ENCODE assay signal across 1 cellular context in the genomic region with DNA sequence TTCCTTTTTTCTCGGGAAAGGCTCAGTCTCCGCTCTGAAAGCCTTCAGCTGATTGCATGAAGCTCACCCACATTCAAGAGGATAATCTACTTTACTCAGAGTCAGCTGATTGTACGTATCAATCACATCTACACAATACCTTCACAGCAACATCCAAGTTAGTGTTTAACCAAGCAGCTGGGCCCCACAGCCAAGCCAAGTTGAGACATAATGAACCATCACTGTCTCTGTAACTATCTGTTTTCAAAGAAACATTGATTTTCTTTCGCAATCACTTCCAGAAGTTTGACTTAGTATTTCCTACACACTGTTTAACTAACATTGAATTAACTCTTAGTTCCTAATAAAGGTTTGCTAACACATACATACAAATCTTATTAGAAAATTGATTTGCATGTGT.
TF ChIP-seq lines count a peak whose summit lies in the region.

No MANE protein-coding gene starts in this region.

TF ChIP-seq in HepG2, 621 proteins besides CTCF, POLR2A, EP300 and RAD21 (continued from another document and continues in another):
- TF ChIP-seq, protein P1, sequence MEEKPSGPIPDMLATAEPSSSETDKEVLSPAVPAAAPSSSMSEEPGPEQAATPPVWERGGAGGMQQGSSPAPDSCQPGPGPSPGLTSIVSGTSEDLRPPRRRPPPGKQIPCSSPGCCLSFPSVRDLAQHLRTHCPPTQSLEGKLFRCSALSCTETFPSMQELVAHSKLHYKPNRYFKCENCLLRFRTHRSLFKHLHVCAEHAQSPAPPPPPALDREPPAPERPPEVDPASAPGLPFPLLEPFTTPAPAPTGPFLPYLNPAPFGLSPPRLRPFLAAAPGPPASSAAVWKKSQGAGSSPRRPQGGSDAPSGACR (CRISPR knock-in tag; IDR thresholded peaks at IDR 0.05) = no peak
- TF ChIP-seq SNRNP70 (IDR thresholded peaks at IDR 0.05; ENCODE audit: low read depth, low read length) (no peak), ISL2 (CRISPR knock-in tag; IDR thresholded peaks at IDR 0.05) (peak; percentile 87), ZBTB7B (CRISPR knock-in tag; IDR thresholded peaks at IDR 0.05) (peak; percentile 41; the same call in 1 of the 2 replicates), ZNF232 (CRISPR knock-in tag; IDR thresholded peaks at IDR 0.05; ENCODE audit: borderline replicate concordance) (peak; percentile 87), HNF1B (CRISPR knock-in tag; IDR thresholded peaks at IDR 0.05) (peak; percentile 80), E2F5 (CRISPR knock-in tag; conservative IDR thresholded peaks at IDR 0.05) (no peak), ZNF776 (CRISPR knock-in tag; IDR thresholded peaks at IDR 0.05) (no peak), ASH2L (IDR thresholded peaks at IDR 0.05; ENCODE audit: insufficient read length, low read depth, low read length) (peak; percentile 48), IKZF5 (CRISPR knock-in tag; IDR thresholded peaks at IDR 0.05) (peak; percentile 77; the same call in 1 of the 2 replicates), TOE1 (CRISPR knock-in tag; IDR thresholded peaks at IDR 0.05) (no peak), NAIF1 (CRISPR knock-in tag; IDR thresholded peaks at IDR 0.05; ENCODE audit: borderline replicate concordance) (peak; percentile 75; the same call in 1 of the 2 replicates), ZNF34 (CRISPR knock-in tag; IDR thresholded peaks at IDR 0.05; ENCODE audit: borderline replicate concordance) (no peak), ZFP41 (CRISPR knock-in tag; IDR thresholded peaks at IDR 0.05; ENCODE audit: borderline replicate concordance) (no peak), FOXK1 (CRISPR knock-in tag; IDR thresholded peaks at IDR 0.05; ENCODE audit: borderline replicate concordance, low read depth) (peak; percentile 80; the same call in 1 of the 2 replicates), SOX6 (IDR thresholded peaks at IDR 0.05) (no peak), SOX6 (CRISPR knock-in tag; IDR thresholded peaks at IDR 0.05) (peak; percentile 97), DMAP1 (CRISPR knock-in tag; IDR thresholded peaks at IDR 0.05) (no peak), TOPORS (CRISPR knock-in tag; IDR thresholded peaks at IDR 0.05) (0 out of 2 replicates have a peak, but pooled peaks have one; percentile 68), CEBPB (IDR thresholded peaks at IDR 0.05; ENCODE audit: borderline replicate concordance, low read depth, low read length) (peak; percentile 96), ZNF503 (CRISPR knock-in tag; IDR thresholded peaks at IDR 0.05) (peak; percentile 81), SKI (IDR thresholded peaks at IDR 0.05; ENCODE audit: partially characterized antibody) (peak; percentile 68), ADNP (CRISPR knock-in tag; IDR thresholded peaks at IDR 0.05) (no peak), NR1H2 (CRISPR knock-in tag; IDR thresholded peaks at IDR 0.05; ENCODE audit: borderline replicate concordance, low read depth) (no peak), ATF1 (CRISPR knock-in tag; IDR thresholded peaks at IDR 0.05) (peak; percentile 23; the same call in 1 of the 2 replicates), ARNT2 (CRISPR knock-in tag; IDR thresholded peaks at IDR 0.05; ENCODE audit: low read depth) (no peak), ZNF350 (CRISPR knock-in tag; IDR thresholded peaks at IDR 0.05; ENCODE audit: borderline replicate concordance, low read depth) (no peak), KDM5A (IDR thresholded peaks at IDR 0.05; ENCODE audit: borderline replicate concordance, low read length) (0 out of 2 replicates have a peak, but pooled peaks have one; percentile 10), HOXA5 (CRISPR knock-in tag; IDR thresholded peaks at IDR 0.05) (no peak), KDM3A (CRISPR knock-in tag; IDR thresholded peaks at IDR 0.05; ENCODE audit: low read depth) (0 out of 2 replicates have a peak, but pooled peaks have one; percentile 32), FOXO1 (CRISPR knock-in tag; IDR thresholded peaks at IDR 0.05) (peak; percentile 82), ZNF451 (CRISPR knock-in tag; IDR thresholded peaks at IDR 0.05) (no peak), ZSCAN31 (CRISPR knock-in tag; IDR thresholded peaks at IDR 0.05; ENCODE audit: low read depth) (peak; percentile 42; the same call in 1 of the 2 replicates), THAP11 (CRISPR knock-in tag; IDR thresholded peaks at IDR 0.05) (peak; percentile 65; the same call in 1 of the 2 replicates), ARNTL (CRISPR knock-in tag; IDR thresholded peaks at IDR 0.05) (0 out of 2 replicates have a peak, but pooled peaks have one; percentile 31), TCF7 (IDR thresholded peaks at IDR 0.05; ENCODE audit: low read depth) (peak; percentile 78), MEIS1 (CRISPR knock-in tag; IDR thresholded peaks at IDR 0.05; ENCODE audit: borderline replicate concordance) (peak; percentile 30; the same call in 1 of the 2 replicates), ELF4 (CRISPR knock-in tag; IDR thresholded peaks at IDR 0.05; ENCODE audit: borderline replicate concordance) (peak; percentile 48; the same call in 1 of the 2 replicates), HOXA3 (CRISPR knock-in tag; IDR thresholded peaks at IDR 0.05) (peak; percentile 58; the same call in 1 of the 2 replicates), AHDC1 (CRISPR knock-in tag; IDR thresholded peaks at IDR 0.05; ENCODE audit: borderline replicate concordance) (peak; percentile 41; the same call in 1 of the 2 replicates), MIER2 (CRISPR knock-in tag; IDR thresholded peaks at IDR 0.05) (peak; percentile 62; the same call in 1 of the 2 replicates)
- TF ChIP-seq, protein P2, sequence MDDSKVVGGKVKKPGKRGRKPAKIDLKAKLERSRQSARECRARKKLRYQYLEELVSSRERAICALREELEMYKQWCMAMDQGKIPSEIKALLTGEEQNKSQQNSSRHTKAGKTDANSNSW (CRISPR knock-in tag; IDR thresholded peaks at IDR 0.05; ENCODE audit: borderline replicate concordance) = no peak
- TF ChIP-seq, protein P3, sequence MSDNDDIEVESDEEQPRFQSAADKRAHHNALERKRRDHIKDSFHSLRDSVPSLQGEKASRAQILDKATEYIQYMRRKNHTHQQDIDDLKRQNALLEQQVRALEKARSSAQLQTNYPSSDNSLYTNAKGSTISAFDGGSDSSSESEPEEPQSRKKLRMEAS (IDR thresholded peaks at IDR 0.05) = peak; percentile 20; the same call in 1 of the 2 replicates
- TF ChIP-seq, protein P4, sequence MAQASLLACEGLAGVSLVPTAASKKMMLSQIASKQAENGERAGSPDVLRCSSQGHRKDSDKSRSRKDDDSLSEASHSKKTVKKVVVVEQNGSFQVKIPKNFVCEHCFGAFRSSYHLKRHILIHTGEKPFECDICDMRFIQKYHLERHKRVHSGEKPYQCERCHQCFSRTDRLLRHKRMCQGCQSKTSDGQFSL (CRISPR knock-in tag; IDR thresholded peaks at IDR 0.05) = no peak
- TF ChIP-seq, protein P5, sequence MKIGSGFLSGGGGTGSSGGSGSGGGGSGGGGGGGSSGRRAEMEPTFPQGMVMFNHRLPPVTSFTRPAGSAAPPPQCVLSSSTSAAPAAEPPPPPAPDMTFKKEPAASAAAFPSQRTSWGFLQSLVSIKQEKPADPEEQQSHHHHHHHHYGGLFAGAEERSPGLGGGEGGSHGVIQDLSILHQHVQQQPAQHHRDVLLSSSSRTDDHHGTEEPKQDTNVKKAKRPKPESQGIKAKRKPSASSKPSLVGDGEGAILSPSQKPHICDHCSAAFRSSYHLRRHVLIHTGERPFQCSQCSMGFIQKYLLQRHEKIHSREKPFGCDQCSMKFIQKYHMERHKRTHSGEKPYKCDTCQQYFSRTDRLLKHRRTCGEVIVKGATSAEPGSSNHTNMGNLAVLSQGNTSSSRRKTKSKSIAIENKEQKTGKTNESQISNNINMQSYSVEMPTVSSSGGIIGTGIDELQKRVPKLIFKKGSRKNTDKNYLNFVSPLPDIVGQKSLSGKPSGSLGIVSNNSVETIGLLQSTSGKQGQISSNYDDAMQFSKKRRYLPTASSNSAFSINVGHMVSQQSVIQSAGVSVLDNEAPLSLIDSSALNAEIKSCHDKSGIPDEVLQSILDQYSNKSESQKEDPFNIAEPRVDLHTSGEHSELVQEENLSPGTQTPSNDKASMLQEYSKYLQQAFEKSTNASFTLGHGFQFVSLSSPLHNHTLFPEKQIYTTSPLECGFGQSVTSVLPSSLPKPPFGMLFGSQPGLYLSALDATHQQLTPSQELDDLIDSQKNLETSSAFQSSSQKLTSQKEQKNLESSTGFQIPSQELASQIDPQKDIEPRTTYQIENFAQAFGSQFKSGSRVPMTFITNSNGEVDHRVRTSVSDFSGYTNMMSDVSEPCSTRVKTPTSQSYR (CRISPR knock-in tag; IDR thresholded peaks at IDR 0.05; ENCODE audit: borderline replicate concordance) = peak; percentile 41; the same call in 1 of the 2 replicates
- TF ChIP-seq, protein P6, sequence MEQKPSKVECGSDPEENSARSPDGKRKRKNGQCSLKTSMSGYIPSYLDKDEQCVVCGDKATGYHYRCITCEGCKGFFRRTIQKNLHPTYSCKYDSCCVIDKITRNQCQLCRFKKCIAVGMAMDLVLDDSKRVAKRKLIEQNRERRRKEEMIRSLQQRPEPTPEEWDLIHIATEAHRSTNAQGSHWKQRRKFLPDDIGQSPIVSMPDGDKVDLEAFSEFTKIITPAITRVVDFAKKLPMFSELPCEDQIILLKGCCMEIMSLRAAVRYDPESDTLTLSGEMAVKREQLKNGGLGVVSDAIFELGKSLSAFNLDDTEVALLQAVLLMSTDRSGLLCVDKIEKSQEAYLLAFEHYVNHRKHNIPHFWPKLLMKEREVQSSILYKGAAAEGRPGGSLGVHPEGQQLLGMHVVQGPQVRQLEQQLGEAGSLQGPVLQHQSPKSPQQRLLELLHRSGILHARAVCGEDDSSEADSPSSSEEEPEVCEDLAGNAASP (CRISPR knock-in tag; IDR thresholded peaks at IDR 0.05; ENCODE audit: borderline replicate concordance) = peak; percentile 58; the same call in 1 of the 2 replicates
